ENCODE assay signal across 8 cellular contexts in genomic region chr12:45728625-45729232, GRCh38. TPM values are rescaled to one million over a fixed set of nuclear protein-coding genes. Genes with fewer than 3 reads are reported as not detected.
DNase-seq lines count a peak whose midpoint lies in the region; ATAC-seq and TF ChIP-seq lines count a peak whose summit lies in the region.

No MANE protein-coding gene starts in this region.

- no peaks in the 10 kb centered on the region for H3K27me3 Mint-ChIP-seq in activated T-helper 2 cell treated with anti-CD3 and anti-CD28 coated beads, Interferon-gamma antibody, Interleukin-2, Interleukin-4, amounts not matched to agents 10 μg/mL and 5 μg/mL and 100 μg/mL, durations not matched to agents 14 hours and 24 hours and 36 hours (ENCODE audit: low read depth)
- H3K27me3 Mint-ChIP-seq in natural killer cell treated with Interleukin-12 subunit alpha and Interleukin-12 subunit beta and Interleukin-15 and Interleukin-18, amount 100 ng/mL, for 72 hours, result no peaks in the 10 kb centered on the region

- peaks cover 27% of the 10 kb centered on the region for H3K36me3 Mint-ChIP-seq in activated T-helper 2 cell treated with anti-CD3 and anti-CD28 coated beads, Interferon-gamma antibody, Interleukin-2, Interleukin-4, amounts not matched to agents 10 μg/mL and 5 μg/mL and 100 μg/mL, durations not matched to agents 14 hours and 24 hours and 36 hours (ENCODE audit: low read depth)
- H3K36me3 Mint-ChIP-seq in natural killer cell treated with Interleukin-12 subunit alpha and Interleukin-12 subunit beta and Interleukin-15 and Interleukin-18, amount 100 ng/mL, for 72 hours, result peaks cover 35% of the 10 kb centered on the region

- peak overlapping the region; percentile 89 for H3K9ac ChIP-seq in ES-I3 (ENCODE audit: low read depth, low read length)

- TF ChIP-seq CTCF in LNCAP (IDR thresholded peaks at IDR 0.05), result peak; percentile 96

- H3K27ac Mint-ChIP-seq in activated T-helper 2 cell treated with anti-CD3 and anti-CD28 coated beads, Interferon-gamma antibody, Interleukin-2, Interleukin-4, amounts not matched to agents 10 μg/mL and 5 μg/mL and 100 μg/mL, durations not matched to agents 14 hours and 24 hours and 36 hours, result peak overlapping the region; percentile 100
- H3K27ac Mint-ChIP-seq in natural killer cell treated with Interleukin-12 subunit alpha and Interleukin-12 subunit beta and Interleukin-15 and Interleukin-18, amount 100 ng/mL, for 72 hours, result peak overlapping the region; percentile 95 to 99

- H3K9me3 ChIP-seq in ES-I3 (ENCODE audit: control insufficient read depth, insufficient read depth, low read length), result no peaks in the 10 kb centered on the region

- intact Hi-C loops in activated T-helper 2 cell treated with anti-CD3 and anti-CD28 coated beads, Interferon-gamma antibody, Interleukin-2, Interleukin-4, amounts not matched to agents 10 μg/mL and 5 μg/mL and 100 μg/mL, durations not matched to agents 14 hours and 24 hours and 36 hours (cut with micrococcal nuclease), result loop anchor here (1.0 to 10.0 kb wide), 9 partner anchors 262 to 1979 kb away; partner anchors contain the start of genes IRAK4, PUS7L, RPAP3 and SCAF11

- peak; percentile 92 for DNase-seq in H4 (ENCODE audit: low spot score)
- DNase-seq in RPMI7951 (ENCODE audit: low read depth), result peak; percentile 93
- DNase-seq in activated T-helper 2 cell treated with anti-CD3 and anti-CD28 coated beads, Interferon-gamma antibody, Interleukin-2, Interleukin-4, amounts not matched to agents 10 μg/mL and 5 μg/mL and 100 μg/mL, durations not matched to agents 14 hours and 24 hours and 36 hours (ENCODE audit: low spot score), result peak; percentile 96
- DNase-seq in fibroblast of peridontal ligament (ENCODE audit: extremely low read depth), result peak; percentile 94
- peak; percentile 98 for DNase-seq in natural killer cell treated with Interleukin-12 subunit alpha and Interleukin-12 subunit beta and Interleukin-15 and Interleukin-18, amount 100 ng/mL, for 72 hours (ENCODE audit: low spot score)
- DNase-seq in stimulated activated naive CD4-positive, alpha-beta T cell treated with Interleukin-2 at 50 U/mL for 16 hours (lab: John Stamatoyannopoulos, UW), result peak; percentile 95

- H3K4me1 ChIP-seq in ES-I3 (ENCODE audit: insufficient read depth, low read length), result peaks cover 6% of the 10 kb centered on the region; the same call in 1 of the 2 replicates

- peaks cover 31% of the 10 kb centered on the region for H3K4me1 Mint-ChIP-seq in activated T-helper 2 cell treated with anti-CD3 and anti-CD28 coated beads, Interferon-gamma antibody, Interleukin-2, Interleukin-4, amounts not matched to agents 10 μg/mL and 5 μg/mL and 100 μg/mL, durations not matched to agents 14 hours and 24 hours and 36 hours (ENCODE audit: low read depth)
- H3K4me1 Mint-ChIP-seq in natural killer cell treated with Interleukin-12 subunit alpha and Interleukin-12 subunit beta and Interleukin-15 and Interleukin-18, amount 100 ng/mL, for 72 hours (ENCODE audit: low read depth in 2 of 2), result peaks cover 13 to 32% of the 10 kb centered on the region in 2 donors

- peak; percentile 83 to 84 for ATAC-seq in natural killer cell treated with Interleukin-12 subunit alpha and Interleukin-12 subunit beta and Interleukin-15 and Interleukin-18, amount 100 ng/mL, for 72 hours

- H3K36me3 ChIP-seq in ES-I3 (ENCODE audit: insufficient read depth, low read length), result no peaks in the 10 kb centered on the region

- no peaks in the 10 kb centered on the region for H3K9me3 Mint-ChIP-seq in activated T-helper 2 cell treated with anti-CD3 and anti-CD28 coated beads, Interferon-gamma antibody, Interleukin-2, Interleukin-4, amounts not matched to agents 10 μg/mL and 5 μg/mL and 100 μg/mL, durations not matched to agents 14 hours and 24 hours and 36 hours
- H3K9me3 Mint-ChIP-seq in natural killer cell treated with Interleukin-12 subunit alpha and Interleukin-12 subunit beta and Interleukin-15 and Interleukin-18, amount 100 ng/mL, for 72 hours, result no peaks in the 10 kb centered on the region

- peak overlapping the region; percentile 100 for H3K4me3 Mint-ChIP-seq in activated T-helper 2 cell treated with anti-CD3 and anti-CD28 coated beads, Interferon-gamma antibody, Interleukin-2, Interleukin-4, amounts not matched to agents 10 μg/mL and 5 μg/mL and 100 μg/mL, durations not matched to agents 14 hours and 24 hours and 36 hours (ENCODE audit: low read depth)
- peak overlapping the region; percentile 95 for H3K4me3 Mint-ChIP-seq in natural killer cell treated with Interleukin-12 subunit alpha and Interleukin-12 subunit beta and Interleukin-15 and Interleukin-18, amount 100 ng/mL, for 72 hours

RNA-seq across cellular contexts. Expression of gene ARID2, which starts 0.8 kb away (rescaled TPM):
- 12.1 and 12.8 TPM in 2 replicates for total RNA-seq in H4 (2014; rRNA removed; shearing (Covaris generic))
- 11.7 and 16.7 TPM in 2 replicates for total RNA-seq in RPMI7951 (2014; rRNA removed; shearing (Covaris generic))
- total RNA-seq in activated T-helper 2 cell treated with anti-CD3 and anti-CD28 coated beads, Interferon-gamma antibody, Interleukin-2, Interleukin-4, amounts not matched to agents 10 μg/mL and 5 μg/mL and 100 μg/mL, durations not matched to agents 14 hours and 24 hours and 36 hours, result 28.7 and 32.8 TPM in 2 replicates
- total RNA-seq in natural killer cell treated with Interleukin-12 subunit alpha and Interleukin-12 subunit beta and Interleukin-15 and Interleukin-18, amount 100 ng/mL, for 72 hours, result 100 to 1,000 TPM; 116 to 133 TPM

Comparison
In these comparisons a context has a peak if more than half of its experiments do, and no peak if none do; other contexts are left out.
1. Peak in every context shown above with its lines: DNase-seq and ATAC-seq.